25 cellular contexts compared by ENCODE assay signal in genomic region chr16:19282101-19282500, GRCh38. TPM values are rescaled to one million over a fixed set of nuclear protein-coding genes. Genes with fewer than 3 reads are reported as not detected.
DNase-seq lines count a peak whose midpoint lies in the region; ATAC-seq, FAIRE-seq and TF ChIP-seq lines count a peak whose summit lies in the region.
"Had no signal": no experiment of that assay in that cellular context is flagged by ENCODE, and none has a peak within 500 bp of the region (broad histone marks: within the 10 kb centered on the region; RNA-seq: fewer than 3 reads in every experiment).

No MANE protein-coding gene starts in this region.

- no peaks in the 10 kb centered on the region for H3K36me3 Mint-ChIP-seq in MCF 10A (ENCODE audit: insufficient read depth, unreplicated experiment)
- H3K36me3 Mint-ChIP-seq: CD8-positive, alpha-beta T cell; IgD-negative memory B cell had no signal

- TF ChIP-seq CTCF in MCF 10A (IDR thresholded peaks at IDR 0.05; ENCODE audit: unreplicated experiment) (no peak), breast epithelium (IDR thresholded peaks at IDR 0.05) (no peak), HepG2 (CRISPR knock-in tag; IDR thresholded peaks at IDR 0.05) (no peak)

- H3K27ac ChIP-seq in breast epithelium = no peak overlapping the region
- H3K27ac ChIP-seq in HepG2 (ENCODE audit: extremely low read length, insufficient read depth, low read length) = no peak overlapping the region
- H3K27ac ChIP-seq: BLaER1 had no signal

- ATAC-seq in HepG2 (no peak), GM21447 (IDR thresholded peaks at IDR 0.05; ENCODE audit: unreplicated experiment) (no peak)
- ATAC-seq: CD8-positive, alpha-beta T cell; GM23338 had no signal

- intact Hi-C loops in MCF 10A (cut with micrococcal nuclease) = loop anchor here (10.0 kb wide), 1 partner anchor 167 kb away; the partner anchor contains the start of gene ITPRIPL2
- intact Hi-C loops in breast epithelium (cut with DNase I; ENCODE audit: low total_unique reads) = no loop called here
- intact Hi-C loops in HepG2 (cut with micrococcal nuclease; ENCODE audit: unreplicated experiment) = no loop called here

- H3K27me3 ChIP-seq in breast epithelium (no peaks in the 10 kb centered on the region), HepG2 (ENCODE audit: control insufficient read depth in 1 of 2, insufficient read depth in 2 of 2, low read length in 2 of 2) (no peaks in the 10 kb centered on the region)
- H3K27me3 ChIP-seq: BLaER1 had no signal

- no peaks in the 10 kb centered on the region for H3K36me3 ChIP-seq in breast epithelium
- no peaks in the 10 kb centered on the region for H3K36me3 ChIP-seq in HepG2 (replicated peaks in 1 of 2; ENCODE audit: control insufficient read depth in 1 of 2, insufficient read depth in 2 of 2, low read length in 2 of 2)
- H3K36me3 ChIP-seq: BLaER1 had no signal

- DNase-seq in MCF 10A (ENCODE audit: unreplicated experiment) (peak; percentile 33), breast epithelium (ENCODE audit: low spot score in 2 of 2) (no peak), RPMI8226 (peak; percentile 59), HepG2 (ENCODE audit: low spot score) (peak; percentile 24), iPS-NIHi11 (ENCODE audit: low spot score) (no peak), COR-L47 (lab: John Stamatoyannopoulos, UW) (no peak), NCI-H2227 (lab: John Stamatoyannopoulos, UW; ENCODE audit: unreplicated experiment) (no peak)
- DNase-seq: 8988T; CD8-positive, alpha-beta T cell; DMS 273 treated with DMSO at 0.1 percent for 48 hours; DMS53; DND-41; EL; HCEC 1CT had no signal

- H3K27ac Mint-ChIP-seq in MCF 10A (ENCODE audit: low read depth, unreplicated experiment) = no peak overlapping the region
- H3K27ac Mint-ChIP-seq: CD8-positive, alpha-beta T cell; GM23338; IgD-negative memory B cell had no signal

- BruUV-seq in MCF 10A (replicated peaks; lab: Mats Ljungman, UMichigan) (no TSS peak), HepG2 (replicated peaks; lab: Mats Ljungman, UMichigan) (no TSS peak)

- no peak for TF ChIP-seq EP300 in HepG2 (IDR thresholded peaks at IDR 0.05; ENCODE audit: low read depth in 2 of 2, low read length in 2 of 2)
- TF ChIP-seq EP300 in HepG2 (CRISPR knock-in tag; IDR thresholded peaks at IDR 0.05; ENCODE audit: borderline replicate concordance) = no peak

- no peak for TF ChIP-seq RAD21 in HepG2 (CRISPR knock-in tag; IDR thresholded peaks at IDR 0.05)

- POLR2A ChIA-PET in MCF 10A (lab: Yijun Ruan, JAX) = interaction anchor here (1.1 kb wide), 1 partner anchor 17 kb away, joined by 3 read pairs; no protein-coding TSS in a partner anchor
- POLR2A ChIA-PET in HepG2 (lab: Yijun Ruan, JAX) = no interaction called here

- H3K27me3 Mint-ChIP-seq in MCF 10A (ENCODE audit: insufficient read depth, unreplicated experiment) = no peaks in the 10 kb centered on the region
- H3K27me3 Mint-ChIP-seq: IgD-negative memory B cell had no signal

- H3K9me3 Mint-ChIP-seq in MCF 10A (ENCODE audit: unreplicated experiment) = peaks cover 7% of the 10 kb centered on the region
- H3K9me3 Mint-ChIP-seq: CD8-positive, alpha-beta T cell; IgD-negative memory B cell had no signal

- no peaks in the 10 kb centered on the region for H3K79me2 ChIP-seq in HepG2 (ENCODE audit: insufficient read depth, low read length)

- in situ Hi-C loops in HepG2 (cut with HindIII; ENCODE audit: extremely low pct_ligation_motif_present, low pct_unique_long_range_greater_than_20kb) = no loop called here

- CTCF ChIA-PET in MCF 10A (lab: Yijun Ruan, JAX) (interaction anchor here (0.9 kb wide), 1 partner anchor 58 kb away, joined by 4 read pairs; no protein-coding TSS in a partner anchor), HepG2 (lab: Yijun Ruan, JAX; ENCODE audit: low intra/inter-chr PET ratio, low total read pairs) (no interaction called here)

- FAIRE-seq in HepG2 (lab: Jason Lieb, UNC) = no peak
- FAIRE-seq: GM12891, GM19239, H54, HTR-8/SVneo had no signal

- no peak overlapping the region for H3K4me3 ChIP-seq in breast epithelium
- H3K4me3 ChIP-seq in HepG2 (replicated peaks in 1 of 3; ENCODE audit: insufficient read depth in 1 of 3, low read depth in 2 of 3, low read length in 3 of 3) = no peak overlapping the region
- H3K4me3 ChIP-seq: BLaER1, GM23338 had no signal

- no peak for TF ChIP-seq POLR2A in breast epithelium (IDR thresholded peaks at IDR 0.05)
- TF ChIP-seq POLR2A in HepG2 (IDR thresholded peaks at IDR 0.05; ENCODE audit: insufficient read depth in 1 of 2, low read depth in 2 of 2, low read length in 2 of 2) = no peak

- no peaks in the 10 kb centered on the region for H3K4me1 ChIP-seq in breast epithelium
- H3K4me1 ChIP-seq in HepG2 (ENCODE audit: insufficient read depth, low read length) = peaks cover 7% of the 10 kb centered on the region; the same call in 1 of the 2 replicates
- H3K4me1 ChIP-seq: BLaER1 had no signal

- H4K20me1 ChIP-seq in HepG2 (ENCODE audit: insufficient read depth, low read length) = no peaks in the 10 kb centered on the region
- H4K20me1 ChIP-seq: BLaER1 had no signal

- WGBS in HepG2 (ENCODE audit: low lambda C conversion rate) = under 1% methylated on average over 3 of the region's 3 CpGs

- peaks cover 24% of the 10 kb centered on the region for H3K4me1 Mint-ChIP-seq in MCF 10A (ENCODE audit: insufficient read depth, unreplicated experiment)
- H3K4me1 Mint-ChIP-seq: IgD-negative memory B cell had no signal

- H3K4me3 Mint-ChIP-seq in MCF 10A (ENCODE audit: unreplicated experiment) = no peak overlapping the region
- H3K4me3 Mint-ChIP-seq: CD8-positive, alpha-beta T cell; GM23338; IgD-negative memory B cell had no signal

- no peak overlapping the region for H2AFZ ChIP-seq in HepG2 (ENCODE audit: low read length)
- H2AFZ ChIP-seq: GM23338 had no signal

- H3K4me2 ChIP-seq in HepG2 (ENCODE audit: low read depth, low read length) = no peak overlapping the region
- H3K4me2 ChIP-seq: BLaER1, GM23338 had no signal

- no peak overlapping the region for H3K9ac ChIP-seq in HepG2 (ENCODE audit: insufficient read depth, low read depth, low read length)
- H3K9ac ChIP-seq: BLaER1 had no signal

- H3K9me3 ChIP-seq in breast epithelium = no peaks in the 10 kb centered on the region
- no peaks in the 10 kb centered on the region for H3K9me3 ChIP-seq in HepG2 (ENCODE audit: low read length)
- H3K9me3 ChIP-seq: BLaER1 had no signal

TF ChIP-seq in HepG2, 621 proteins besides CTCF, POLR2A, EP300 and RAD21 (continues in another document):
- no peak for TF ChIP-seq HIC2 (CRISPR knock-in tag; IDR thresholded peaks at IDR 0.05; ENCODE audit: low read depth)
- TF ChIP-seq ELK4 (CRISPR knock-in tag; IDR thresholded peaks at IDR 0.05; ENCODE audit: borderline replicate concordance) = no peak
- no peak for TF ChIP-seq HNF4A (CRISPR knock-in tag; IDR thresholded peaks at IDR 0.05)
- no peak for TF ChIP-seq STAT5B (CRISPR knock-in tag; IDR thresholded peaks at IDR 0.05)

RNA-seq across cellular contexts. Expression of gene CLEC19A, which starts 3.4 kb away (rescaled TPM):
- total RNA-seq in MCF 10A (2022) (not detected in 2 replicates), breast epithelium (under 1 TPM in 1 of 3 donors, not detected in 2; 0.29 TPM), HepG2 (2016; rRNA removed; fragmentation: Illumina TruSeq; extraction: Trizol) (not detected in 2 replicates)
- total RNA-seq in HepG2 (2016; cell fraction: cytosol; rRNA removed; fragmentation: Illumina TruSeq; extraction: Trizol; ENCODE audit: low read depth) = not detected in 2 replicates
- total RNA-seq in HepG2 (2016; cell fraction: insoluble cytoplasmic fraction; rRNA removed; fragmentation: Illumina TruSeq; extraction: Trizol) = not detected in 2 replicates
- total RNA-seq in HepG2 (2016; cell fraction: membrane; rRNA removed; fragmentation: Illumina TruSeq; extraction: Trizol) = not detected in 2 replicates
- not detected in 2 replicates for total RNA-seq in HepG2 (2016; cell fraction: nucleus; rRNA removed; fragmentation: Illumina TruSeq; extraction: Trizol)
- polyA plus RNA-seq in HepG2 (2011; rRNA removed) = not detected in 2 replicates
- polyA plus RNA-seq in HepG2 (2011; cell fraction: cytosol; rRNA removed) = not detected in 2 replicates
- polyA plus RNA-seq in HepG2 (2011; cell fraction: nucleus; rRNA removed) = not detected in 2 replicates
- not detected in 2 replicates for polyA plus RNA-seq in HepG2 (2012)
- not detected in 2 replicates for polyA plus RNA-seq in HepG2 (2016; cell fraction: cytosol; fragmentation: Illumina TruSeq; extraction: Trizol; ENCODE audit: low read depth)
- polyA plus RNA-seq in HepG2 (2016; cell fraction: insoluble cytoplasmic fraction; fragmentation: Illumina TruSeq; extraction: Trizol; ENCODE audit: low read depth) = not detected in 2 replicates
- not detected in 2 replicates for polyA plus RNA-seq in HepG2 (2016; cell fraction: membrane; fragmentation: Illumina TruSeq; extraction: Trizol; ENCODE audit: low read depth)
- polyA plus RNA-seq in HepG2 (2016; cell fraction: nucleus; fragmentation: Illumina TruSeq; extraction: Trizol; ENCODE audit: insufficient read depth, low read depth) = not detected in 2 replicates
- polyA minus RNA-seq in HepG2 (2011; rRNA and poly(A)+ RNA removed; ENCODE audit: low replicate concordance) = 0.33 TPM in 1 of 2 replicates, not detected in the other
- not detected in 2 replicates for polyA minus RNA-seq in HepG2 (2011; cell fraction: cytosol; rRNA and poly(A)+ RNA removed)
- not detected in 2 replicates for polyA minus RNA-seq in HepG2 (2011; cell fraction: nucleus; rRNA and poly(A)+ RNA removed)
- total RNA-seq: A673; CD8-positive, alpha-beta T cell; G401; GM23338 had no signal
- polyA plus RNA-seq: AG04450, GM23338, IgD-negative memory B cell had no signal

Comparison
In these comparisons a context has a peak if more than half of its experiments do, and no peak if none do; other contexts are left out.
1. DNase-seq: peak in MCF 10A (single experiment), RPMI8226 (single experiment) and HepG2 (single experiment); none in breast epithelium (0 of 2), iPS-NIHi11 (single experiment), COR-L47 (single experiment) and NCI-H2227 (single experiment).